8 cellular contexts compared by ENCODE assay signal in the genomic region with DNA sequence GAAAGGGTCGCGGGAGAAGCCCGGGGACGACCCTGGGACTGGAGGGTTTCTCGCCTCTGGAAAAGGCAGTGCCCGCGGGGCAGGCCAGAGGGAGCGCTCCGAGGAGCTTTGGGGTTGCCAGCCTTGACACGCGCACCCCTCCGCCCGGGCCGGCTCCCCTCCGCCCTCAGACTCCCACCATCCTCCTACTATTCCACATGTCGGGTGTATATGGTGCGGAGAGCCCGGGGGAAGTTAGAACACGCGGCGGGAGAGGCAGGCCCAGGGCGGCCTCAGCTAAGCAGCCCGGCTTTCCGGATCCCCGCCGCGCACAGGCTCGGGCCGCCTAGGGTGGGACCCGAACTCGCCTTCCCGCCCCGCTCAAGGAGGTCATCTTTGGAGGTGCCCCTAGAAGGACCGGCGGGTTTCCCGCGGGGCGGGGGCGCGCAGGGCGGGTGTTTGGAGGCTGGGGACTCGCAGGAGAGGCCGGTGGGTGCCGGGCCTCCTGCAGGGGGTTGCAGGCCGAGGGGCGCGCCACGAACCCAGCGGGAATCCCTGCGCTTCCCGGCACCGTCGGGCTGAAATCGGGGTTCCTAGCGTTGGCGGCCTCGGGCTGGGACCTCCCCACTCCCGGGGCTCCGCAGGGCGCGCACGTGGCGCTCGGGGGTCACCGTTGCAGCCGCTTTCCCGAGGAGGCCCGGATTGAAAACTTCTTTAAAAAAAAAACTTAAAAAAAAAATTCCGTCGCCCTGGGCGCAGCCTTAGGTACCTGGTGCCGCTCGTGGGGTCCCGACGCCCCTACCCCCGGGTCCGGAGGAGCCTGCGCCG. TPM values are rescaled to one million over a fixed set of nuclear protein-coding genes. Genes with fewer than 3 reads are reported as not detected.
DNase-seq lines count a peak whose midpoint lies in the region; ATAC-seq, FAIRE-seq and TF ChIP-seq lines count a peak whose summit lies in the region.

No MANE protein-coding gene starts in this region.

- H3K27me3 ChIP-seq in ACC112 (ENCODE audit: insufficient read depth, low read length), result peaks cover 12% of the 10 kb centered on the region; the same call in 1 of the 2 replicates
- H3K27me3 ChIP-seq in HL-60 (ENCODE audit: insufficient read depth, poor library complexity, severe bottlenecking), result peaks cover 6% of the 10 kb centered on the region
- peaks cover 19 to 74% of the 10 kb centered on the region in 2 experiments for H3K27me3 ChIP-seq in HepG2 (ENCODE audit: control insufficient read depth in 1 of 2, insufficient read depth in 2 of 2, low read length in 2 of 2)
- H3K27me3 ChIP-seq in suprapubic skin, result no peaks in the 10 kb centered on the region

- TF ChIP-seq POLR2A in HepG2 (IDR thresholded peaks at IDR 0.05; ENCODE audit: insufficient read depth in 1 of 2, low read depth in 2 of 2, low read length in 2 of 2) (no peak), suprapubic skin (IDR thresholded peaks at IDR 0.05) (no peak)

- H3K4me3 ChIP-seq in ACC112 (ENCODE audit: low read depth, low read length) (peak overlapping the region; percentile 81), HL-60 (replicated peaks; ENCODE audit: insufficient read depth, low read length) (peak overlapping the region; percentile 62), astrocyte of the cerebellum (ENCODE audit: low read depth, low read length) (peak overlapping the region; percentile 43), HepG2 (replicated peaks in 1 of 3; ENCODE audit: insufficient read depth in 1 of 3, low read depth in 2 of 3, low read length in 3 of 3) (peak overlapping the region in 2 of 3 experiments; percentile 28 to 37; a peak in 3 of 6 replicates), suprapubic skin (peak overlapping the region; percentile 76)

- H3K79me2 ChIP-seq in ACC112 (ENCODE audit: control insufficient read depth, insufficient read depth, low read length, unreplicated experiment) (no peaks in the 10 kb centered on the region), HepG2 (ENCODE audit: insufficient read depth, low read length) (no peaks in the 10 kb centered on the region)

- DNase-seq in HL-60 (ENCODE audit: low read depth in 1 of 2, low spot score in 1 of 2), result peak in 1 of 2 experiments; percentile 57
- no peak for DNase-seq in astrocyte of the cerebellum (ENCODE audit: low read depth)
- no peak for DNase-seq in HepG2 (ENCODE audit: low spot score)
- DNase-seq in suprapubic skin (ENCODE audit: low spot score in 2 of 2), result peak in 1 of 2 donors; percentile 76

- peak; percentile 7; the same call in 1 of the 3 replicates for ATAC-seq in HepG2
- no peak for ATAC-seq in GM19395 (IDR thresholded peaks at IDR 0.05; ENCODE audit: unreplicated experiment)
- no peak for ATAC-seq in HG02798 (IDR thresholded peaks at IDR 0.05; ENCODE audit: poor library complexity, unreplicated experiment)
- ATAC-seq in GM19351 (IDR thresholded peaks at IDR 0.05; ENCODE audit: unreplicated experiment), result no peak

- H3K4me2 ChIP-seq in HepG2 (ENCODE audit: low read depth, low read length), result peak overlapping the region; percentile 47; the same call in 1 of the 2 replicates

- CTCF ChIA-PET in HepG2 (lab: Yijun Ruan, JAX; ENCODE audit: low intra/inter-chr PET ratio, low total read pairs), result no interaction called here

- no peak for TF ChIP-seq EP300 in HepG2 (IDR thresholded peaks at IDR 0.05; ENCODE audit: low read depth in 2 of 2, low read length in 2 of 2)
- no peak for TF ChIP-seq EP300 in HepG2 (CRISPR knock-in tag; IDR thresholded peaks at IDR 0.05; ENCODE audit: borderline replicate concordance)
- TF ChIP-seq EP300 in suprapubic skin (IDR thresholded peaks at IDR 0.05), result no peak

- intact Hi-C loops in HepG2 (cut with micrococcal nuclease; ENCODE audit: unreplicated experiment), result no loop called here

- POLR2A ChIA-PET in HepG2 (lab: Yijun Ruan, JAX), result no interaction called here

- H2AFZ ChIP-seq in ACC112 (ENCODE audit: low read length, unreplicated experiment), result no peak overlapping the region
- no peak overlapping the region for H2AFZ ChIP-seq in HepG2 (ENCODE audit: low read length)

- 27% methylated on average over 15 of the region's 79 CpGs for WGBS in HepG2 (ENCODE audit: low lambda C conversion rate)
- WGBS in suprapubic skin, result 12% methylated on average over 37 of the region's 79 CpGs

- H4K20me1 ChIP-seq in HepG2 (ENCODE audit: insufficient read depth, low read length), result peaks cover 2% of the 10 kb centered on the region; the same call in 1 of the 2 replicates

- FAIRE-seq in HepG2 (lab: Jason Lieb, UNC), result no peak

- H3K9me3 ChIP-seq in HepG2 (ENCODE audit: low read length) (no peaks in the 10 kb centered on the region), suprapubic skin (no peaks in the 10 kb centered on the region)

- no TSS peak for BruUV-seq in HepG2 (replicated peaks; lab: Mats Ljungman, UMichigan)

- TF ChIP-seq CTCF in HL-60 (IDR thresholded peaks at IDR 0.05; ENCODE audit: insufficient read depth, low read length) (no peak), astrocyte of the cerebellum (IDR thresholded peaks at IDR 0.05; ENCODE audit: low read depth, low read length, missing control alignments) (no peak), HepG2 (CRISPR knock-in tag; IDR thresholded peaks at IDR 0.05) (no peak), suprapubic skin (IDR thresholded peaks at IDR 0.05) (no peak)

- H3K27ac ChIP-seq in ACC112 (ENCODE audit: low read depth, low read length) (no peak overlapping the region), HL-60 (replicated peaks) (peak overlapping the region; percentile 82), HepG2 (ENCODE audit: extremely low read length, insufficient read depth, low read length) (no peak overlapping the region), suprapubic skin (peak overlapping the region; percentile 84)

- in situ Hi-C loops in astrocyte of the cerebellum (cut with HindIII; ENCODE audit: low sequenced_read_pairs), result loop anchor here (5.0 kb wide), 3 partner anchors 38 to 103 kb away; no protein-coding TSS in a partner anchor
- in situ Hi-C loops in HepG2 (cut with HindIII; ENCODE audit: extremely low pct_ligation_motif_present, low pct_unique_long_range_greater_than_20kb), result no loop called here

- H3K9ac ChIP-seq in HepG2 (ENCODE audit: insufficient read depth, low read depth, low read length), result no peak overlapping the region

- H3K36me3 ChIP-seq in ACC112 (ENCODE audit: insufficient read depth, low read length), result no peaks in the 10 kb centered on the region
- H3K36me3 ChIP-seq in HepG2 (replicated peaks in 1 of 2; ENCODE audit: control insufficient read depth in 1 of 2, insufficient read depth in 2 of 2, low read length in 2 of 2), result no peaks in the 10 kb centered on the region
- no peaks in the 10 kb centered on the region for H3K36me3 ChIP-seq in suprapubic skin

- H3K4me1 ChIP-seq in ACC112 (ENCODE audit: control insufficient read depth, insufficient read depth, low read length, unreplicated experiment) (no peaks in the 10 kb centered on the region), HepG2 (ENCODE audit: insufficient read depth, low read length) (no peaks in the 10 kb centered on the region), suprapubic skin (peaks cover 83% of the 10 kb centered on the region)

- TF ChIP-seq RAD21 in HepG2 (CRISPR knock-in tag; IDR thresholded peaks at IDR 0.05), result no peak

TF ChIP-seq in HepG2, 621 proteins besides CTCF, POLR2A, EP300 and RAD21:
- peak; percentile 93 for TF ChIP-seq MTF2 (CRISPR knock-in tag; IDR thresholded peaks at IDR 0.05; ENCODE audit: borderline replicate concordance)
- no peak for TF ChIP-seq ZNF703 (CRISPR knock-in tag; IDR thresholded peaks at IDR 0.05; ENCODE audit: borderline replicate concordance)

RNA-seq across cellular contexts. Expression of gene NFATC1, which starts 3.7 kb away (rescaled TPM):
- not detected in 2 replicates for total RNA-seq in HepG2 (2016; rRNA removed; fragmentation: Illumina TruSeq; extraction: Trizol)
- not detected in 2 replicates for total RNA-seq in HepG2 (2016; cell fraction: cytosol; rRNA removed; fragmentation: Illumina TruSeq; extraction: Trizol; ENCODE audit: low read depth)
- total RNA-seq in HepG2 (2016; cell fraction: insoluble cytoplasmic fraction; rRNA removed; fragmentation: Illumina TruSeq; extraction: Trizol), result not detected in 2 replicates
- not detected in 2 replicates for total RNA-seq in HepG2 (2016; cell fraction: membrane; rRNA removed; fragmentation: Illumina TruSeq; extraction: Trizol)
- not detected in 2 replicates for total RNA-seq in HepG2 (2016; cell fraction: nucleus; rRNA removed; fragmentation: Illumina TruSeq; extraction: Trizol)
- polyA plus RNA-seq in HepG2 (2011; rRNA removed), result 0.04 TPM in 1 of 2 replicates, not detected in the other
- 0.03 TPM in 1 of 2 replicates, not detected in the other for polyA plus RNA-seq in HepG2 (2011; cell fraction: cytosol; rRNA removed)
- 0.12 and 0.23 TPM in 2 replicates for polyA plus RNA-seq in HepG2 (2011; cell fraction: nucleus; rRNA removed)
- 0.04 and 0.05 TPM in 2 replicates for polyA plus RNA-seq in HepG2 (2012)
- polyA plus RNA-seq in HepG2 (2016; cell fraction: cytosol; fragmentation: Illumina TruSeq; extraction: Trizol; ENCODE audit: low read depth), result not detected in 2 replicates
- not detected in 2 replicates for polyA plus RNA-seq in HepG2 (2016; cell fraction: insoluble cytoplasmic fraction; fragmentation: Illumina TruSeq; extraction: Trizol; ENCODE audit: low read depth)
- not detected in 2 replicates for polyA plus RNA-seq in HepG2 (2016; cell fraction: membrane; fragmentation: Illumina TruSeq; extraction: Trizol; ENCODE audit: low read depth)
- not detected in 2 replicates for polyA plus RNA-seq in HepG2 (2016; cell fraction: nucleus; fragmentation: Illumina TruSeq; extraction: Trizol; ENCODE audit: insufficient read depth, low read depth)
- polyA minus RNA-seq in HepG2 (2011; rRNA and poly(A)+ RNA removed; ENCODE audit: low replicate concordance), result 0.42 TPM in 1 of 2 replicates, not detected in the other
- polyA minus RNA-seq in HepG2 (2011; cell fraction: cytosol; rRNA and poly(A)+ RNA removed), result not detected in 2 replicates
- not detected in 2 replicates for polyA minus RNA-seq in HepG2 (2011; cell fraction: nucleus; rRNA and poly(A)+ RNA removed)
- total RNA-seq in suprapubic skin, result 10 to 100 TPM; 13.9 to 24.3 (median 16.7) TPM

Comparison
In these comparisons a context has a peak if more than half of its experiments do, and no peak if none do; other contexts are left out.
1. H3K27ac ChIP-seq: peak in HL-60 (single experiment) and suprapubic skin (single experiment); none in ACC112 (single experiment) and HepG2 (single experiment).
2. RNA of gene NFATC1, which starts 3.7 kb away (total RNA-seq): 13.9 to 24.3 TPM in suprapubic skin; not detected in HepG2; every median in the first group is over 10 times any median in the second.
3. Peak in every context shown above with its lines, with median percentiles within 50 percentile points of each other: H3K4me3 ChIP-seq.